ENCODE assay signal across 1 cellular context in genomic region chr12:89525824-89526770, GRCh38.
TF ChIP-seq lines count a peak whose summit lies in the region.

Gene POC1B (minus strand): TSS chr12:89526047. CDS start chr12:89525895, 152 bp downstream.

TF ChIP-seq in HepG2, 621 proteins besides CTCF, POLR2A, EP300 and RAD21 (continued from another document and continues in another):
- TF ChIP-seq MXD3 (CRISPR knock-in tag; IDR thresholded peaks at IDR 0.05) (0 out of 2 replicates have a peak, but pooled peaks have one; percentile 61), ZNF501 (CRISPR knock-in tag; IDR thresholded peaks at IDR 0.05) (peak; percentile 66; the same call in 1 of the 2 replicates), ATAD3A (CRISPR knock-in tag; IDR thresholded peaks at IDR 0.05) (no peak), NR3C1 (CRISPR knock-in tag; IDR thresholded peaks at IDR 0.05) (no peak), ZNF75D (CRISPR knock-in tag; IDR thresholded peaks at IDR 0.05; ENCODE audit: borderline replicate concordance) (no peak), ZNF136 (CRISPR knock-in tag; IDR thresholded peaks at IDR 0.05; ENCODE audit: low read depth) (0 out of 2 replicates have a peak, but pooled peaks have one; percentile 45), ZNF468 (CRISPR knock-in tag; IDR thresholded peaks at IDR 0.05) (no peak), CBX1 (IDR thresholded peaks at IDR 0.05; ENCODE audit: low read depth) (peak; percentile 83), ZNF513 (CRISPR knock-in tag; conservative IDR thresholded peaks at IDR 0.05) (no peak), ZNF264 (CRISPR knock-in tag; IDR thresholded peaks at IDR 0.05) (0 out of 2 replicates have a peak, but pooled peaks have one; percentile 37), ZNF558 (CRISPR knock-in tag; IDR thresholded peaks at IDR 0.05; ENCODE audit: borderline replicate concordance) (no peak; the same call in 1 of the 2 replicates), GATAD1 (CRISPR knock-in tag; IDR thresholded peaks at IDR 0.05) (peak; percentile 95), ZNF296 (CRISPR knock-in tag; conservative IDR thresholded peaks at IDR 0.05) (no peak), POGK (CRISPR knock-in tag; conservative IDR thresholded peaks at IDR 0.05) (peak; percentile 79; the same call in 1 of the 2 replicates), TOE1 (CRISPR knock-in tag; IDR thresholded peaks at IDR 0.05) (no peak), AKNA (CRISPR knock-in tag; IDR thresholded peaks at IDR 0.05; ENCODE audit: borderline replicate concordance) (no peak), FOXO1 (CRISPR knock-in tag; IDR thresholded peaks at IDR 0.05) (no peak; the same call in 1 of the 2 replicates), HIVEP1 (CRISPR knock-in tag; IDR thresholded peaks at IDR 0.05) (peak; percentile 78; the same call in 1 of the 2 replicates), DMAP1 (CRISPR knock-in tag; IDR thresholded peaks at IDR 0.05) (peak; percentile 79; the same call in 1 of the 2 replicates)
- TF ChIP-seq, protein P1, sequence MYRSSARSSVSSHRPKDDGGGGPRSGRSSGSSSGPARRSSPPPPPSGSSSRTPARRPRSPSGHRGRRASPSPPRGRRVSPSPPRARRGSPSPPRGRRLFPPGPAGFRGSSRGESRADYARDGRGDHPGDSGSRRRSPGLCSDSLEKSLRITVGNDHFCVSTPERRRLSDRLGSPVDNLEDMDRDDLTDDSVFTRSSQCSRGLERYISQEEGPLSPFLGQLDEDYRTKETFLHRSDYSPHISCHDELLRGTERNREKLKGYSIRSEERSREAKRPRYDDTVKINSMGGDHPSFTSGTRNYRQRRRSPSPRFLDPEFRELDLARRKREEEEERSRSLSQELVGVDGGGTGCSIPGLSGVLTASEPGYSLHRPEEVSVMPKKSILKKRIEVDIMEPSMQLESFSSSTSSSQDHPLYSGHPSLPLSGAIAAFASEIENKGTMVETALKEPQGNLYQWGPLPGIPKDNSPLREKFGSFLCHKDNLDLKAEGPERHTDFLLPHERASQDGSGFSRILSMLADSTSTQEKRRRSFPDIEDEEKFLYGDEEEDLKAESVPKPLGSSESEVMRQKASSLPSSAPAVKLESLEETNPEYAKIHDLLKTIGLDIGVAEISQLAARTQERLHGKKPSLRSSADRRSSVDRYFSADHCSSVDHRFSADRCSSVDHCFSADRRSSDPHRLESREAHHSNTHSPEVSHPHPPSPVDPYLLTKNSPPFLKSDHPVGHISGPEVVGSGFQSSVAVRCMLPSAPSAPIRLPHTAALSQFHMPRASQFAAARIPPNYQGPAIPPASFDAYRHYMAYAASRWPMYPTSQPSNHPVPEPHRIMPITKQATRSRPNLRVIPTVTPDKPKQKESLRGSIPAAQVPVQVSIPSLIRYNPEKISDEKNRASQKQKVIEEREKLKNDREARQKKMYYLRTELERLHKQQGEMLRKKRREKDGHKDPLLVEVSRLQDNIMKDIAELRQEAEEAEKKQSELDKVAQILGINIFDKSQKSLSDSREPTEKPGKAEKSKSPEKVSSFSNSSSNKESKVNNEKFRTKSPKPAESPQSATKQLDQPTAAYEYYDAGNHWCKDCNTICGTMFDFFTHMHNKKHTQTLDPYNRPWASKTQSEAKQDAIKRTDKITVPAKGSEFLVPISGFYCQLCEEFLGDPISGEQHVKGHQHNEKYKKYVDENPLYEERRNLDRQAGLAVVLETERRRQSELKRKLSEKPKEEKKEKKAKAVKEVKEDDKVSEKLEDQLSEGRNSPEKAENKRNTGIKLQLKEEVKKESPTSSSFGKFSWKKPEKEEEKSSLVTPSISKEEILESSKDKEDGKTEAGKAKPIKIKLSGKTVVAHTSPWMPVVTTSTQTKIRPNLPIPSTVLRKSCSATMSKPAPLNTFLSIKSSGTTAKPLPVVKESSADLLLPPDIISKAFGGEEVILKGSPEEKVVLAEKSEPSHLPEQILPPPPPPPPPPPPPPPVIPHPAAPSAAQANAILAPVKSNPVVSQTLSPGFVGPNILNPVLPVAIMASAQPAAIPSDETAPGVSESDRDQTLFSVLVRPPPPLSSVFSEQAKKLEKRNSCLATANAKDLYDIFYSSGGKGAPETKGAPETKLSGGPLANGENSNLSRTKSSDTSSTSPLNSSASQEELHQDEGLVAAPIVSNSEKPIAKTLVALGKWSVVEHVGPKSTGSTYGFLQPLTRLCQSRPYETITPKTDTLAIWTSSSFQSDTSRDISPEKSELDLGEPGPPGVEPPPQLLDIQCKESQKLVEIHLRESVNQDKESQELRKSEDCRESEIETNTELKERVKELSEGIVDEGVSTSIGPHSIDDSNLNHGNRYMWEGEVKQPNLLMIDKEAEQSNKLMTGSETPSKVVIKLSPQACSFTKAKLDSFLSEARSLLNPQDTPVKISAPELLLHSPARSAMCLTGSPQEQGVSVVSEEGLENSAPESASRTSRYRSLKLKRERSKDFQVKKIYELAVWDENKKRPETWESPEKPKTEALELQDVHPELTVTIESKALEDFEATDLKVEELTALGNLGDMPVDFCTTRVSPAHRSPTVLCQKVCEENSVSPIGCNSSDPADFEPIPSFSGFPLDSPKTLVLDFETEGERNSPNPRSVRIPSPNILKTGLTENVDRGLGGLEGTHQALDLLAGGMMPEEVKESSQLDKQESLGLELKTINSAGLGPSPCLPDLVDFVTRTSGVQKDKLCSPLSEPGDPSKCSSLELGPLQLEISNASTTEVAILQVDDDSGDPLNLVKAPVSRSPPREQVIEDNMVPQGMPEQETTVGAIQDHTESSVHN (CRISPR knock-in tag; IDR thresholded peaks at IDR 0.05), result no peak
- TF ChIP-seq, protein P2, sequence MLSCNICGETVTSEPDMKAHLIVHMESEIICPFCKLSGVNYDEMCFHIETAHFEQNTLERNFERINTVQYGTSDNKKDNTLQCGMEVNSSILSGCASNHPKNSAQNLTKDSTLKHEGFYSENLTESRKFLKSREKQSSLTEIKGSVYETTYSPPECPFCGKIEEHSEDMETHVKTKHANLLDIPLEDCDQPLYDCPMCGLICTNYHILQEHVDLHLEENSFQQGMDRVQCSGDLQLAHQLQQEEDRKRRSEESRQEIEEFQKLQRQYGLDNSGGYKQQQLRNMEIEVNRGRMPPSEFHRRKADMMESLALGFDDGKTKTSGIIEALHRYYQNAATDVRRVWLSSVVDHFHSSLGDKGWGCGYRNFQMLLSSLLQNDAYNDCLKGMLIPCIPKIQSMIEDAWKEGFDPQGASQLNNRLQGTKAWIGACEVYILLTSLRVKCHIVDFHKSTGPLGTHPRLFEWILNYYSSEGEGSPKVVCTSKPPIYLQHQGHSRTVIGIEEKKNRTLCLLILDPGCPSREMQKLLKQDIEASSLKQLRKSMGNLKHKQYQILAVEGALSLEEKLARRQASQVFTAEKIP (CRISPR knock-in tag; IDR thresholded peaks at IDR 0.05; ENCODE audit: borderline replicate concordance), result no peak
- TF ChIP-seq, protein P3, sequence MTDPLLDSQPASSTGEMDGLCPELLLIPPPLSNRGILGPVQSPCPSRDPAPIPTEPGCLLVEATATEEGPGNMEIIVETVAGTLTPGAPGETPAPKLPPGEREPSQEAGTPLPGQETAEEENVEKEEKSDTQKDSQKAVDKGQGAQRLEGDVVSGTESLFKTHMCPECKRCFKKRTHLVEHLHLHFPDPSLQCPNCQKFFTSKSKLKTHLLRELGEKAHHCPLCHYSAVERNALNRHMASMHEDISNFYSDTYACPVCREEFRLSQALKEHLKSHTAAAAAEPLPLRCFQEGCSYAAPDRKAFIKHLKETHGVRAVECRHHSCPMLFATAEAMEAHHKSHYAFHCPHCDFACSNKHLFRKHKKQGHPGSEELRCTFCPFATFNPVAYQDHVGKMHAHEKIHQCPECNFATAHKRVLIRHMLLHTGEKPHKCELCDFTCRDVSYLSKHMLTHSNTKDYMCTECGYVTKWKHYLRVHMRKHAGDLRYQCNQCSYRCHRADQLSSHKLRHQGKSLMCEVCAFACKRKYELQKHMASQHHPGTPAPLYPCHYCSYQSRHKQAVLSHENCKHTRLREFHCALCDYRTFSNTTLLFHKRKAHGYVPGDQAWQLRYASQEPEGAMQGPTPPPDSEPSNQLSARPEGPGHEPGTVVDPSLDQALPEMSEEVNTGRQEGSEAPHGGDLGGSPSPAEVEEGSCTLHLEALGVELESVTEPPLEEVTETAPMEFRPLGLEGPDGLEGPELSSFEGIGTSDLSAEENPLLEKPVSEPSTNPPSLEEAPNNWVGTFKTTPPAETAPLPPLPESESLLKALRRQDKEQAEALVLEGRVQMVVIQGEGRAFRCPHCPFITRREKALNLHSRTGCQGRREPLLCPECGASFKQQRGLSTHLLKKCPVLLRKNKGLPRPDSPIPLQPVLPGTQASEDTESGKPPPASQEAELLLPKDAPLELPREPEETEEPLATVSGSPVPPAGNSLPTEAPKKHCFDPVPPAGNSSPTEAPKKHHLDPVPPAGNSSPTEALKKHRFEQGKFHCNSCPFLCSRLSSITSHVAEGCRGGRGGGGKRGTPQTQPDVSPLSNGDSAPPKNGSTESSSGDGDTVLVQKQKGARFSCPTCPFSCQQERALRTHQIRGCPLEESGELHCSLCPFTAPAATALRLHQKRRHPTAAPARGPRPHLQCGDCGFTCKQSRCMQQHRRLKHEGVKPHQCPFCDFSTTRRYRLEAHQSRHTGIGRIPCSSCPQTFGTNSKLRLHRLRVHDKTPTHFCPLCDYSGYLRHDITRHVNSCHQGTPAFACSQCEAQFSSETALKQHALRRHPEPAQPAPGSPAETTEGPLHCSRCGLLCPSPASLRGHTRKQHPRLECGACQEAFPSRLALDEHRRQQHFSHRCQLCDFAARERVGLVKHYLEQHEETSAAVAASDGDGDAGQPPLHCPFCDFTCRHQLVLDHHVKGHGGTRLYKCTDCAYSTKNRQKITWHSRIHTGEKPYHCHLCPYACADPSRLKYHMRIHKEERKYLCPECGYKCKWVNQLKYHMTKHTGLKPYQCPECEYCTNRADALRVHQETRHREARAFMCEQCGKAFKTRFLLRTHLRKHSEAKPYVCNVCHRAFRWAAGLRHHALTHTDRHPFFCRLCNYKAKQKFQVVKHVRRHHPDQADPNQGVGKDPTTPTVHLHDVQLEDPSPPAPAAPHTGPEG (CRISPR knock-in tag; IDR thresholded peaks at IDR 0.05), result no peak; the same call in 1 of the 2 replicates
- TF ChIP-seq, protein P4, sequence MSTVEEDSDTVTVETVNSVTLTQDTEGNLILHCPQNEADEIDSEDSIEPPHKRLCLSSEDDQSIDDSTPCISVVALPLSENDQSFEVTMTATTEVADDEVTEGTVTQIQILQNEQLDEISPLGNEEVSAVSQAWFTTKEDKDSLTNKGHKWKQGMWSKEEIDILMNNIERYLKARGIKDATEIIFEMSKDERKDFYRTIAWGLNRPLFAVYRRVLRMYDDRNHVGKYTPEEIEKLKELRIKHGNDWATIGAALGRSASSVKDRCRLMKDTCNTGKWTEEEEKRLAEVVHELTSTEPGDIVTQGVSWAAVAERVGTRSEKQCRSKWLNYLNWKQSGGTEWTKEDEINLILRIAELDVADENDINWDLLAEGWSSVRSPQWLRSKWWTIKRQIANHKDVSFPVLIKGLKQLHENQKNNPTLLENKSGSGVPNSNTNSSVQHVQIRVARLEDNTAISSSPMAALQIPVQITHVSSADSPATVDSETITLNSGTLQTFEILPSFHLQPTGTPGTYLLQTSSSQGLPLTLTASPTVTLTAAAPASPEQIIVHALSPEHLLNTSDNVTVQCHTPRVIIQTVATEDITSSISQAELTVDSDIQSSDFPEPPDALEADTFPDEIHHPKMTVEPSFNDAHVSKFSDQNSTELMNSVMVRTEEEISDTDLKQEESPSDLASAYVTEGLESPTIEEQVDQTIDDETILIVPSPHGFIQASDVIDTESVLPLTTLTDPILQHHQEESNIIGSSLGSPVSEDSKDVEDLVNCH (CRISPR knock-in tag; IDR thresholded peaks at IDR 0.05), result no peak
